ENCODE assay signal across 11 cellular contexts in genomic region chr4:80221161-80221560, GRCh38. TPM values are rescaled to one million over a fixed set of nuclear protein-coding genes. Genes with fewer than 3 reads are reported as not detected.
DNase-seq lines count a peak whose midpoint lies in the region; ATAC-seq, FAIRE-seq and TF ChIP-seq lines count a peak whose summit lies in the region.
"Had no signal": no experiment of that assay in that cellular context is flagged by ENCODE, and none has a peak within 500 bp of the region (broad histone marks: within the 10 kb centered on the region; RNA-seq: fewer than 3 reads in every experiment).

No MANE protein-coding gene starts in this region.

- DNase-seq in ELR (ENCODE audit: low read depth) (peak; percentile 77), NCI-H146 treated with DMSO at 0.1 percent for 48 hours (lab: John Stamatoyannopoulos, UW; ENCODE audit: unreplicated experiment) (peak; percentile 45), cardiac fibroblast (ENCODE audit: low read depth in 2 of 2) (peak; percentile 61 to 70), H54 (ENCODE audit: insufficient read length, low spot score) (no peak), NCI-H524 treated with DMSO at 0.1 percent for 48 hours (lab: John Stamatoyannopoulos, UW) (no peak)
- DNase-seq: activated naive CD4-positive, alpha-beta T cell treated with anti-CD3 and anti-CD28 coated beads, Interleukin-2, amount 50 U/mL, for 16 hours; NCI-H1417 treated with DMSO at 0.1 percent for 48 hours; ovary; T1000 had no signal

- no peak overlapping the region for H3K27ac ChIP-seq in neural cell (ENCODE audit: low read length)
- H3K27ac ChIP-seq: ovary had no signal

- no peaks in the 10 kb centered on the region for H3K9me3 ChIP-seq in neural cell (ENCODE audit: low read length)
- H3K9me3 ChIP-seq: ovary had no signal

- no peaks in the 10 kb centered on the region for H3K9me2 ChIP-seq in neural cell (ENCODE audit: insufficient read depth, low read length)

- TF ChIP-seq POLR2A in H54 (IDR thresholded peaks at IDR 0.05; ENCODE audit: low read depth, low read length), result no peak

- TF ChIP-seq CTCF in cardiac fibroblast (IDR thresholded peaks at IDR 0.05; ENCODE audit: low read depth, low read length) (peak; percentile 52), neural cell (IDR thresholded peaks at IDR 0.05; ENCODE audit: poor library complexity, severe bottlenecking) (peak; percentile 46)

- no peaks in the 10 kb centered on the region for H3F3A ChIP-seq in neural cell (ENCODE audit: insufficient read depth, low read length, poor library complexity, severe bottlenecking)

- no peak overlapping the region for H2AFZ ChIP-seq in neural cell (ENCODE audit: low read depth, low read length)

- no peaks in the 10 kb centered on the region for H4K20me1 ChIP-seq in neural cell (ENCODE audit: insufficient read depth)

- H3K27me3 ChIP-seq in neural cell (ENCODE audit: insufficient read depth, low read depth, low read length), result peaks cover 46% of the 10 kb centered on the region
- H3K27me3 ChIP-seq: ovary had no signal

- H3K4me3 ChIP-seq in cardiac fibroblast (replicated peaks in 1 of 2; ENCODE audit: low read depth in 2 of 2, low read length in 2 of 2) (no peak overlapping the region), neural cell (ENCODE audit: low read length) (no peak overlapping the region)
- H3K4me3 ChIP-seq: ovary had no signal

- H3K9ac ChIP-seq in neural cell (ENCODE audit: low read length), result no peak overlapping the region

- no peak for TF ChIP-seq EP300 in neural cell (conservative IDR thresholded peaks at IDR 0.05; ENCODE audit: poor library complexity, severe bottlenecking)

- FAIRE-seq in H54 (lab: Jason Lieb, UNC), result no peak

- H3K79me2 ChIP-seq in neural cell (replicated peaks; ENCODE audit: insufficient read depth, low read length), result no peaks in the 10 kb centered on the region

- H3K4me2 ChIP-seq in neural cell (ENCODE audit: low read length), result no peak overlapping the region

- no peak for TF ChIP-seq RAD21 in neural cell (conservative IDR thresholded peaks at IDR 0.05)

- H3K36me3 ChIP-seq in neural cell (ENCODE audit: insufficient read depth, low read length), result no peaks in the 10 kb centered on the region
- H3K36me3 ChIP-seq: ovary had no signal

- no peak for ATAC-seq in HG03039 (IDR thresholded peaks at IDR 0.05; ENCODE audit: unreplicated experiment)

TF ChIP-seq in neural cell, 6 proteins besides CTCF, POLR2A, EP300 and RAD21:
- TF ChIP-seq TAF1 (IDR thresholded peaks at IDR 0.05; ENCODE audit: low read depth), result no peak
- peak; percentile 61 for TF ChIP-seq SMC3 (conservative IDR thresholded peaks at IDR 0.05; ENCODE audit: poor library complexity)

RNA-seq across cellular contexts. Expression of gene PRDM8, which starts 23.9 kb away (rescaled TPM):
- 0.46 and 0.52 TPM in 2 replicates for polyA plus RNA-seq in neural cell
- polyA minus RNA-seq in neural cell, result 0.73 and 0.81 TPM in 2 replicates

RNA-seq across cellular contexts. Expression of gene FGF5, which starts 45.3 kb away (rescaled TPM):
- 0.26 and 0.28 TPM in 2 replicates for polyA plus RNA-seq in neural cell
- 0.35 and 0.49 TPM in 2 replicates for polyA minus RNA-seq in neural cell

Comparison
In these comparisons a context has a peak if more than half of its experiments do, and no peak if none do; other contexts are left out.
1. DNase-seq: peak in ELR (single experiment), NCI-H146 treated with DMSO at 0.1 percent for 48 hours (single experiment) and cardiac fibroblast (2 of 2); none in H54 (single experiment) and NCI-H524 treated with DMSO at 0.1 percent for 48 hours (single experiment).